In the genomic region with DNA sequence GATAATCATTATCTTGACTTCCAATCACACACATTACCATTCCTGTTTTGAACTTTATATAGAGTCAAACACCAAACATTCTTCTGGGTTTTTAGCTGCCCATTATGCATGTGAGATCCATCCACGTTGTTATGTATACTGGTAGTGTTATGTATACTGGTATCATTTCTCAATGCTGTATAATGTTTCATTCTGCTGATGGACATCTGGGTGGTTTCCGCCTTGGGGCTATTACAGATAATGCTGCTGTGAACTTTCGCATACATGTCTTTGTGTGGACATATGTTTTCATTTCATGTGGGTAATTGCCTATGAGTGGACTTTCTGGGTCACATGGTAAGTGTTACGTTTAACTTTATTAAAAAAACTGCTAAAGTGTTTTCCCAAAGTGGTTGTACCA, we compare ENCODE assay signal across 27 cellular contexts.
"Had no signal": no experiment of that assay in that cellular context is flagged by ENCODE, and none has a peak within 500 bp of the region (broad histone marks: within the 10 kb centered on the region; RNA-seq: fewer than 3 reads in every experiment).

No MANE protein-coding gene starts in this region.

- H3K4me1 Mint-ChIP-seq: stimulated activated effector memory CD8-positive, alpha-beta T cell treated with anti-CD3 and anti-CD28 coated beads, Interleukin-12 subunit alpha, Interleukin-12 subunit beta, amount 100 ng/mL, for 72 hours; stimulated activated memory B cell treated with anti-CD40 and anti-IgM and Interleukin-4, amounts not matched to agents 10 μg/mL and 1 μg/mL and 100 μg/mL, for 72 hours had no signal

- H3K9me3 ChIP-seq: stomach, suprapubic skin, testis, thoracic aorta, thyroid gland, tibial artery, tibial nerve, transverse colon, upper lobe of left lung, upper lobe of right lung, uterus, vagina had no signal

- H3K4me3 ChIP-seq: stomach, suprapubic skin, testis, thoracic aorta, thyroid gland, tibial artery, tibial nerve, transverse colon, upper lobe of left lung, upper lobe of right lung, uterus, vagina had no signal

- DNase-seq: stimulated activated CD4-positive, alpha-beta T cell treated with anti-CD3 and anti-CD28 coated beads, Interleukin-2, amount 100 ng/mL, for 48 hours; stimulated activated CD4-positive, alpha-beta T cell treated with anti-CD3 and anti-CD28 coated beads, Interleukin-4, amount 100 ng/mL, for 1 hour; stimulated activated CD4-positive, alpha-beta T cell treated with anti-CD3 and anti-CD28 coated beads, Interleukin-4, amount 100 ng/mL, for 24 hours; stimulated activated CD4-positive, alpha-beta T cell treated with anti-CD3 and anti-CD28 coated beads, Interleukin-4, amount 100 ng/mL, for 4 hours; stimulated activated CD8-positive, alpha-beta memory T cell treated with anti-CD3 and anti-CD28 coated beads, Interleukin-4, amount 100 ng/mL, for 48 hours; stimulated activated naive B cell treated with anti-CD40 and anti-IgM and Interleukin-4, amounts not matched to agents 10 μg/mL and 1 μg/mL and 100 μg/mL, for 72 hours; stimulated activated naive CD4-positive, alpha-beta T cell; stimulated activated naive CD4-positive, alpha-beta T cell treated with Interleukin-2 at 50 U/mL for 16 hours; stimulated activated naive CD8-positive, alpha-beta T cell treated with anti-CD3 and anti-CD28 coated beads, Interleukin-15, amount 100 ng/mL, for 72 hours; stimulated activated naive CD8-positive, alpha-beta T cell treated with anti-CD3 and anti-CD28 coated beads, Interleukin-15, Interleukin-2, amounts not matched to agents 100 U/mL and 50 U/mL, for 24 hours; stomach; substantia nigra; testis; thyroid gland; tibial artery; transverse colon; upper lobe of left lung; upper lobe of right lung; uterus had no signal

- H3K27ac Mint-ChIP-seq: stimulated activated effector memory CD8-positive, alpha-beta T cell treated with anti-CD3 and anti-CD28 coated beads, Interleukin-12 subunit alpha, Interleukin-12 subunit beta, amount 100 ng/mL, for 72 hours; stimulated activated memory B cell treated with anti-CD40 and anti-IgM and Interleukin-4, amounts not matched to agents 10 μg/mL and 1 μg/mL and 100 μg/mL, for 72 hours; stimulated activated naive B cell treated with anti-CD40 and anti-IgM and Interleukin-4, amounts not matched to agents 10 μg/mL and 1 μg/mL and 100 μg/mL, for 72 hours; stimulated activated naive CD8-positive, alpha-beta T cell treated with anti-CD3 and anti-CD28 coated beads, Interleukin-15, Interleukin-2, amounts not matched to agents 100 ng/mL and 50 ng/mL, for 24 hours; type B pancreatic cell had no signal

- H3K9me3 Mint-ChIP-seq: stimulated activated effector memory CD8-positive, alpha-beta T cell treated with anti-CD3 and anti-CD28 coated beads, Interleukin-12 subunit alpha, Interleukin-12 subunit beta, amount 100 ng/mL, for 72 hours; stimulated activated memory B cell treated with anti-CD40 and anti-IgM and Interleukin-4, amounts not matched to agents 10 μg/mL and 1 μg/mL and 100 μg/mL, for 72 hours; stimulated activated naive CD8-positive, alpha-beta T cell treated with anti-CD3 and anti-CD28 coated beads, Interleukin-15, amount 100 ng/mL, for 72 hours; stimulated activated naive CD8-positive, alpha-beta T cell treated with anti-CD3 and anti-CD28 coated beads, Interleukin-15, Interleukin-2, amounts not matched to agents 100 ng/mL and 50 ng/mL, for 24 hours; type B pancreatic cell had no signal

- H3K27me3 ChIP-seq: stomach, suprapubic skin, testis, thyroid gland, tibial artery, tibial nerve, transverse colon, upper lobe of left lung, upper lobe of right lung, uterus, vagina had no signal

- H3K4me3 Mint-ChIP-seq: stimulated activated effector memory CD8-positive, alpha-beta T cell treated with anti-CD3 and anti-CD28 coated beads, Interleukin-12 subunit alpha, Interleukin-12 subunit beta, amount 100 ng/mL, for 72 hours; stimulated activated memory B cell treated with anti-CD40 and anti-IgM and Interleukin-4, amounts not matched to agents 10 μg/mL and 1 μg/mL and 100 μg/mL, for 72 hours; stimulated activated naive B cell treated with anti-CD40 and anti-IgM and Interleukin-4, amounts not matched to agents 10 μg/mL and 1 μg/mL and 100 μg/mL, for 72 hours; stimulated activated naive CD8-positive, alpha-beta T cell treated with anti-CD3 and anti-CD28 coated beads, Interleukin-15, amount 100 ng/mL, for 72 hours; stimulated activated naive CD8-positive, alpha-beta T cell treated with anti-CD3 and anti-CD28 coated beads, Interleukin-15, Interleukin-2, amounts not matched to agents 100 ng/mL and 50 ng/mL, for 24 hours; type B pancreatic cell had no signal

- ATAC-seq: stimulated activated effector memory CD8-positive, alpha-beta T cell treated with anti-CD3 and anti-CD28 coated beads, Interleukin-12 subunit alpha, Interleukin-12 subunit beta, amount 100 ng/mL, for 72 hours; stimulated activated memory B cell treated with anti-CD40 and anti-IgM and Interleukin-4, amounts not matched to agents 10 μg/mL and 1 μg/mL and 100 μg/mL, for 72 hours; stimulated activated naive B cell treated with anti-CD40 and anti-IgM and Interleukin-4, amounts not matched to agents 10 μg/mL and 1 μg/mL and 100 μg/mL, for 72 hours; stimulated activated naive CD8-positive, alpha-beta T cell treated with anti-CD3 and anti-CD28 coated beads, Interleukin-15, amount 100 ng/mL, for 72 hours; stimulated activated naive CD8-positive, alpha-beta T cell treated with anti-CD3 and anti-CD28 coated beads, Interleukin-15, Interleukin-2, amounts not matched to agents 100 U/mL and 50 U/mL, for 24 hours; upper lobe of right lung had no signal

- H3K27me3 Mint-ChIP-seq: stimulated activated memory B cell treated with anti-CD40 and anti-IgM and Interleukin-4, amounts not matched to agents 10 μg/mL and 1 μg/mL and 100 μg/mL, for 72 hours; stimulated activated naive B cell treated with anti-CD40 and anti-IgM and Interleukin-4, amounts not matched to agents 10 μg/mL and 1 μg/mL and 100 μg/mL, for 72 hours; stimulated activated naive CD8-positive, alpha-beta T cell treated with anti-CD3 and anti-CD28 coated beads, Interleukin-15, amount 100 ng/mL, for 72 hours; stimulated activated naive CD8-positive, alpha-beta T cell treated with anti-CD3 and anti-CD28 coated beads, Interleukin-15, Interleukin-2, amounts not matched to agents 100 ng/mL and 50 ng/mL, for 24 hours; type B pancreatic cell had no signal

- H3K4me1 ChIP-seq: suprapubic skin, testis, upper lobe of left lung, upper lobe of right lung, uterus had no signal

- H3K36me3 ChIP-seq: stomach, suprapubic skin, thoracic aorta, thyroid gland, tibial artery, tibial nerve, transverse colon, upper lobe of left lung, upper lobe of right lung, uterus, vagina had no signal

- H3K27ac ChIP-seq: stomach, suprapubic skin, testis, thoracic aorta, thyroid gland, tibial artery, tibial nerve, transverse colon, upper lobe of left lung, upper lobe of right lung, uterus, vagina had no signal

- H3K36me3 Mint-ChIP-seq: stimulated activated effector memory CD8-positive, alpha-beta T cell treated with anti-CD3 and anti-CD28 coated beads, Interleukin-12 subunit alpha, Interleukin-12 subunit beta, amount 100 ng/mL, for 72 hours; type B pancreatic cell had no signal
